Comparison of ENCODE assay signal across 31 cellular contexts in genomic region chrX:127888767-127889166, GRCh38.
"Had no signal": no experiment of that assay in that cellular context is flagged by ENCODE, and none has a peak within 500 bp of the region (broad histone marks: within the 10 kb centered on the region; RNA-seq: fewer than 3 reads in every experiment).

No MANE protein-coding gene starts in this region.

- H3K4me1 ChIP-seq: Peyer's patch, SJCRH30 had no signal

- ATAC-seq: PC-3, SK-N-SH treated with all-trans-retinoic acid at 6 μM for 48 hours, T-cell had no signal

- H3K27me3 ChIP-seq: MG63, Peyer's patch, SJCRH30 had no signal

- H3K9me3 ChIP-seq: MG63, Peyer's patch, SJCRH30 had no signal

- H3K4me3 ChIP-seq: MG63, Peyer's patch, SJCRH30, SK-N-MC had no signal

- H3K9ac ChIP-seq: KMS-11 had no signal

- DNase-seq: Kasumi-1, MG63, MV-4-11, NCI-H1092, NCI-H1105, NCI-H1417 treated with DMSO at 0.1 percent for 48 hours, NCI-H1436 treated with DMSO at 0.1 percent for 48 hours, NCI-H1694 treated with DMSO at 0.1 percent for 48 hours, NCI-H187 treated with DMSO at 0.1 percent for 48 hours, NCI-H2029, NCI-H2081 treated with DMSO at 0.1 percent for 48 hours, NCI-H2107, NCI-H2171, NCI-H226, NCI-H446 treated with DMSO at 0.1 percent for 48 hours, NCI-H510A, NCI-H524, NCI-H526, NCI-H69, NCI-H748 treated with DMSO at 0.1 percent for 48 hours, NCI-H82, PC-3, Peyer's patch, Right ventricle myocardium superior, RPMI8226, SIG-M5, SJCRH30, T-cell had no signal

- H3K4me2 ChIP-seq: KMS-11 had no signal

- H3K27ac ChIP-seq: KMS-11, Peyer's patch, SJCRH30, SK-N-MC had no signal

- H3K36me3 ChIP-seq: MG63, Peyer's patch, SJCRH30 had no signal
